ENCODE assay signal across 1 cellular context in the genomic region with DNA sequence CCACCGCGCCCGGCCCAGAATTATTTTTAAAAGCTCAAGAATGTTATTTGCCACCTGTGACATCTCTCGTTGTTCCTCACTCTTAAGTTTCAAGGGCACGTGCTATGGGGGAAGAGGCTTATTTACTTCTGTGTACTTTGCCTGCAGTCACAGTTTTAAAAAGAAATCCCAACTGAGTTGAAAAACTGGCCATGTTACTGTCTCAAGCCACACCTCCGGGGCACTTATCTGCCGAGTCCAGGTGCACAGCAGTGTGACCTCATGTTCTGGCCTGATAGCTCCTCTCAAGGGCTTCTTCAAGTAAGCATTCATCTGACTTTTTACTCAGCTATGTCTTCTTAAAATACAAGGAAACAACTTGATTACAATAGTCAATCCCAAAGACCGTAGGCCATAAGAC.
TF ChIP-seq lines count a peak whose summit lies in the region.

No MANE protein-coding gene starts in this region.

TF ChIP-seq in HCT116, 20 proteins besides CTCF, POLR2A, EP300 and RAD21 (continued from another document):
- TF ChIP-seq, protein P1, sequence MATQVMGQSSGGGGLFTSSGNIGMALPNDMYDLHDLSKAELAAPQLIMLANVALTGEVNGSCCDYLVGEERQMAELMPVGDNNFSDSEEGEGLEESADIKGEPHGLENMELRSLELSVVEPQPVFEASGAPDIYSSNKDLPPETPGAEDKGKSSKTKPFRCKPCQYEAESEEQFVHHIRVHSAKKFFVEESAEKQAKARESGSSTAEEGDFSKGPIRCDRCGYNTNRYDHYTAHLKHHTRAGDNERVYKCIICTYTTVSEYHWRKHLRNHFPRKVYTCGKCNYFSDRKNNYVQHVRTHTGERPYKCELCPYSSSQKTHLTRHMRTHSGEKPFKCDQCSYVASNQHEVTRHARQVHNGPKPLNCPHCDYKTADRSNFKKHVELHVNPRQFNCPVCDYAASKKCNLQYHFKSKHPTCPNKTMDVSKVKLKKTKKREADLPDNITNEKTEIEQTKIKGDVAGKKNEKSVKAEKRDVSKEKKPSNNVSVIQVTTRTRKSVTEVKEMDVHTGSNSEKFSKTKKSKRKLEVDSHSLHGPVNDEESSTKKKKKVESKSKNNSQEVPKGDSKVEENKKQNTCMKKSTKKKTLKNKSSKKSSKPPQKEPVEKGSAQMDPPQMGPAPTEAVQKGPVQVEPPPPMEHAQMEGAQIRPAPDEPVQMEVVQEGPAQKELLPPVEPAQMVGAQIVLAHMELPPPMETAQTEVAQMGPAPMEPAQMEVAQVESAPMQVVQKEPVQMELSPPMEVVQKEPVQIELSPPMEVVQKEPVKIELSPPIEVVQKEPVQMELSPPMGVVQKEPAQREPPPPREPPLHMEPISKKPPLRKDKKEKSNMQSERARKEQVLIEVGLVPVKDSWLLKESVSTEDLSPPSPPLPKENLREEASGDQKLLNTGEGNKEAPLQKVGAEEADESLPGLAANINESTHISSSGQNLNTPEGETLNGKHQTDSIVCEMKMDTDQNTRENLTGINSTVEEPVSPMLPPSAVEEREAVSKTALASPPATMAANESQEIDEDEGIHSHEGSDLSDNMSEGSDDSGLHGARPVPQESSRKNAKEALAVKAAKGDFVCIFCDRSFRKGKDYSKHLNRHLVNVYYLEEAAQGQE (IDR thresholded peaks at IDR 0.05; ENCODE audit: low read depth), result no peak
- TF ChIP-seq FOSL1 (IDR thresholded peaks at IDR 0.05; ENCODE audit: low read depth), result no peak
